8 cellular contexts compared by ENCODE assay signal in genomic region chr2:3493610-3493997, GRCh38. TPM values are rescaled to one million over a fixed set of nuclear protein-coding genes. Genes with fewer than 3 reads are reported as not detected.
DNase-seq lines count a peak whose midpoint lies in the region; ATAC-seq and TF ChIP-seq lines count a peak whose summit lies in the region.

No MANE protein-coding gene starts in this region.

- DNase-seq in activated naive CD8-positive, alpha-beta T cell treated with anti-CD3 and anti-CD28 coated beads, Interleukin-2, amount 10 ng/mL, durations not matched to agents 7 days and 5 days, result no peak
- no peak for DNase-seq in activated naive CD8-positive, alpha-beta T cell treated with anti-CD3 and anti-CD28 coated beads for 36 hours
- DNase-seq in ecto neural progenitor cell (ENCODE audit: low spot score), result peak; percentile 64
- peak; percentile 65 for DNase-seq in mesenteric fat pad (ENCODE audit: low spot score)
- DNase-seq in vagina (ENCODE audit: extremely low spot score in 2 of 2), result no peak
- no peak for DNase-seq in NCI-H748 (lab: John Stamatoyannopoulos, UW; ENCODE audit: unreplicated experiment)
- DNase-seq in globus pallidus (ENCODE audit: low spot score), result no peak
- DNase-seq in DMS153 (lab: John Stamatoyannopoulos, UW), result no peak

- TF ChIP-seq CTCF in vagina (IDR thresholded peaks at IDR 0.05), result no peak

- H3K27ac Mint-ChIP-seq in activated naive CD8-positive, alpha-beta T cell treated with anti-CD3 and anti-CD28 coated beads, Interleukin-2, amount 10 ng/mL, durations not matched to agents 7 days and 5 days, result no peak overlapping the region
- no peak overlapping the region for H3K27ac Mint-ChIP-seq in activated naive CD8-positive, alpha-beta T cell treated with anti-CD3 and anti-CD28 coated beads for 36 hours

- H3K4me1 ChIP-seq in vagina, result no peaks in the 10 kb centered on the region

- H3K27ac ChIP-seq in vagina, result peak overlapping the region; percentile 28

- H3K4me3 ChIP-seq in vagina, result peak overlapping the region; percentile 7 to 18

- no peaks in the 10 kb centered on the region for H3K9me3 ChIP-seq in vagina

- H3K9me3 Mint-ChIP-seq in activated naive CD8-positive, alpha-beta T cell treated with anti-CD3 and anti-CD28 coated beads, Interleukin-2, amount 10 ng/mL, durations not matched to agents 7 days and 5 days, result no peaks in the 10 kb centered on the region
- no peaks in the 10 kb centered on the region for H3K9me3 Mint-ChIP-seq in activated naive CD8-positive, alpha-beta T cell treated with anti-CD3 and anti-CD28 coated beads for 36 hours

- peaks cover 0 to 32% of the 10 kb centered on the region in 2 donors for H3K36me3 ChIP-seq in vagina

- no peaks in the 10 kb centered on the region for H3K27me3 Mint-ChIP-seq in activated naive CD8-positive, alpha-beta T cell treated with anti-CD3 and anti-CD28 coated beads, Interleukin-2, amount 10 ng/mL, durations not matched to agents 7 days and 5 days
- H3K27me3 Mint-ChIP-seq in activated naive CD8-positive, alpha-beta T cell treated with anti-CD3 and anti-CD28 coated beads for 36 hours, result no peaks in the 10 kb centered on the region

- peaks cover 2% of the 10 kb centered on the region for H3K36me3 Mint-ChIP-seq in activated naive CD8-positive, alpha-beta T cell treated with anti-CD3 and anti-CD28 coated beads, Interleukin-2, amount 10 ng/mL, durations not matched to agents 7 days and 5 days
- H3K36me3 Mint-ChIP-seq in activated naive CD8-positive, alpha-beta T cell treated with anti-CD3 and anti-CD28 coated beads for 36 hours, result peaks cover 6% of the 10 kb centered on the region

- ATAC-seq in activated naive CD8-positive, alpha-beta T cell treated with anti-CD3 and anti-CD28 coated beads, Interleukin-2, amount 10 ng/mL, durations not matched to agents 7 days and 5 days (ENCODE audit: low read depth), result peak; percentile 49

- intact Hi-C loops in vagina (cut with DNase I), result no loop called here

- no peaks in the 10 kb centered on the region for H3K27me3 ChIP-seq in vagina

- no peak for TF ChIP-seq POLR2A in vagina (IDR thresholded peaks at IDR 0.05)

- no peak overlapping the region for H3K4me3 Mint-ChIP-seq in activated naive CD8-positive, alpha-beta T cell treated with anti-CD3 and anti-CD28 coated beads, Interleukin-2, amount 10 ng/mL, durations not matched to agents 7 days and 5 days
- H3K4me3 Mint-ChIP-seq in activated naive CD8-positive, alpha-beta T cell treated with anti-CD3 and anti-CD28 coated beads for 36 hours, result no peak overlapping the region

- peaks cover 8% of the 10 kb centered on the region for H3K4me1 Mint-ChIP-seq in activated naive CD8-positive, alpha-beta T cell treated with anti-CD3 and anti-CD28 coated beads, Interleukin-2, amount 10 ng/mL, durations not matched to agents 7 days and 5 days
- H3K4me1 Mint-ChIP-seq in activated naive CD8-positive, alpha-beta T cell treated with anti-CD3 and anti-CD28 coated beads for 36 hours, result no peaks in the 10 kb centered on the region

- POLR2A ChIA-PET in activated naive CD8-positive, alpha-beta T cell treated with anti-CD3 and anti-CD28 coated beads, Interleukin-2, amount 10 ng/mL, durations not matched to agents 7 days and 5 days (lab: Charles Lee), result no interaction called here

RNA-seq across cellular contexts. Expression of gene ADI1, which starts 25.7 kb away (rescaled TPM):
- 10 to 100 TPM; 16.6 to 19.5 TPM for total RNA-seq in activated naive CD8-positive, alpha-beta T cell treated with anti-CD3 and anti-CD28 coated beads, Interleukin-2, amount 10 ng/mL, durations not matched to agents 7 days and 5 days
- total RNA-seq in activated naive CD8-positive, alpha-beta T cell treated with anti-CD3 and anti-CD28 coated beads for 36 hours, result 10 to 100 TPM; 22.8 to 23.7 TPM
- total RNA-seq in mesenteric fat pad (63.6 TPM), vagina (26.3 TPM)

Comparison
In these comparisons a context has a peak if more than half of its experiments do, and no peak if none do; other contexts are left out.
1. DNase-seq: peak in ecto neural progenitor cell (single experiment) and mesenteric fat pad (single experiment); none in activated naive CD8-positive, alpha-beta T cell treated with anti-CD3 and anti-CD28 coated beads, Interleukin-2, amount 10 ng/mL, durations not matched to agents 7 days and 5 days (single experiment), activated naive CD8-positive, alpha-beta T cell treated with anti-CD3 and anti-CD28 coated beads for 36 hours (single experiment), vagina (0 of 2), NCI-H748 (single experiment), globus pallidus (single experiment) and DMS153 (single experiment).